Comparison of ENCODE assay signal across 22 cellular contexts in genomic region chr15:40014390-40014789, GRCh38.
"Had no signal": no experiment of that assay in that cellular context is flagged by ENCODE, and none has a peak within 500 bp of the region (broad histone marks: within the 10 kb centered on the region; RNA-seq: fewer than 3 reads in every experiment).

No MANE protein-coding gene starts in this region.

- H3K27ac Mint-ChIP-seq: dendritic cell treated with granulocyte-macrophage colony-stimulating factor and Interleukin-4, amounts not matched to agents 40 ng/mL and 50 ng/mL, for 4 days; nephron; stimulated activated effector memory CD8-positive, alpha-beta T cell treated with anti-CD3 and anti-CD28 coated beads, Interleukin-12 subunit alpha, Interleukin-12 subunit beta, amount 100 ng/mL, for 72 hours had no signal

- DNase-seq: colonic mucosa; effector CD8-positive, alpha-beta T cell; gastrocnemius medialis; head of caudate nucleus; mesenchymal stem cell; midbrain; naive thymus-derived CD4-positive, alpha-beta T cell; nucleus accumbens; sigmoid colon; stimulated activated CD4-positive, alpha-beta T cell treated with anti-CD3 and anti-CD28 coated beads, Interleukin-2, amount 100 ng/mL, for 24 hours; stimulated activated CD4-positive, alpha-beta T cell treated with anti-CD3 and anti-CD28 coated beads, Interleukin-4, amount 100 ng/mL, for 24 hours; stimulated activated naive CD4-positive, alpha-beta T cell treated with Interleukin-2 at 50 U/mL for 16 hours; upper lobe of right lung; uterus had no signal

- H3K36me3 ChIP-seq: colonic mucosa, uterus had no signal

- H3K27me3 ChIP-seq: colonic mucosa, gastrocnemius medialis, right atrium auricular region, sigmoid colon, tibial nerve, upper lobe of right lung, uterus had no signal

- H3K4me3 Mint-ChIP-seq: dendritic cell treated with granulocyte-macrophage colony-stimulating factor and Interleukin-4, amounts not matched to agents 40 ng/mL and 50 ng/mL, for 4 days; naive thymus-derived CD4-positive, alpha-beta T cell; nephron; stimulated activated effector memory CD8-positive, alpha-beta T cell treated with anti-CD3 and anti-CD28 coated beads, Interleukin-12 subunit alpha, Interleukin-12 subunit beta, amount 100 ng/mL, for 72 hours had no signal

- H3K4me1 Mint-ChIP-seq: naive thymus-derived CD4-positive, alpha-beta T cell; nephron; stimulated activated effector memory CD8-positive, alpha-beta T cell treated with anti-CD3 and anti-CD28 coated beads, Interleukin-12 subunit alpha, Interleukin-12 subunit beta, amount 100 ng/mL, for 72 hours had no signal

- H3K4me3 ChIP-seq: colonic mucosa, gastrocnemius medialis, prostate gland, right atrium auricular region, sigmoid colon, thoracic aorta, tibial nerve, upper lobe of right lung, uterus had no signal

- ATAC-seq: gastrocnemius medialis; left lobe of liver; naive thymus-derived CD4-positive, alpha-beta T cell; stimulated activated effector memory CD8-positive, alpha-beta T cell treated with anti-CD3 and anti-CD28 coated beads, Interleukin-12 subunit alpha, Interleukin-12 subunit beta, amount 100 ng/mL, for 72 hours; upper lobe of right lung had no signal

- H3K4me1 ChIP-seq: colonic mucosa, right atrium auricular region, sigmoid colon, tibial nerve, upper lobe of right lung, uterus had no signal

- H3K9me3 ChIP-seq: prostate gland, upper lobe of right lung, uterus had no signal

- H3K27me3 Mint-ChIP-seq: dendritic cell treated with granulocyte-macrophage colony-stimulating factor and Interleukin-4, amounts not matched to agents 40 ng/mL and 50 ng/mL, for 4 days; naive thymus-derived CD4-positive, alpha-beta T cell had no signal

- H3K27ac ChIP-seq: colonic mucosa, gastrocnemius medialis, prostate gland, right atrium auricular region, sigmoid colon, thoracic aorta, tibial nerve, upper lobe of right lung, uterus had no signal
